Comparison of ENCODE assay signal across 8 cellular contexts in genomic region chr9:19049872-19050636, GRCh38. TPM values are rescaled to one million over a fixed set of nuclear protein-coding genes. Genes with fewer than 3 reads are reported as not detected.
A peak's percentile ranks its signal among the peaks of the same experiment; 100 is the strongest.
DNase-seq lines count a peak whose midpoint lies in the region; ATAC-seq and TF ChIP-seq lines count a peak whose summit lies in the region.

No MANE protein-coding gene starts in this region.

- H3K27ac Mint-ChIP-seq in CD14-positive monocyte (peak overlapping the region; percentile 92 to 97 (median 97)), HFFc6 (peak overlapping the region; percentile 97)

- peak overlapping the region; percentile 95 to 96 for H3K4me3 Mint-ChIP-seq in CD14-positive monocyte
- peak overlapping the region; percentile 93 for H3K4me3 Mint-ChIP-seq in HFFc6

- H3K27me3 Mint-ChIP-seq in CD14-positive monocyte (ENCODE audit: low read depth in 3 of 3) (peaks cover 0 to 2% (median 0%) of the 10 kb centered on the region in 3 donors), HFFc6 (ENCODE audit: insufficient read depth) (no peaks in the 10 kb centered on the region)

- H3K36me3 ChIP-seq in WERI-Rb-1 (peaks cover 6% of the 10 kb centered on the region; the same call in 1 of the 2 replicates), neuron (ENCODE audit: insufficient read depth, low read length) (peaks cover 10% of the 10 kb centered on the region)

- H3K36me3 Mint-ChIP-seq in CD14-positive monocyte: peaks cover 5 to 6% of the 10 kb centered on the region in 2 donors
- H3K36me3 Mint-ChIP-seq in HFFc6 (ENCODE audit: low read depth): peaks cover 16% of the 10 kb centered on the region

- peaks cover 12% of the 10 kb centered on the region for H3K4me1 ChIP-seq in neuron (ENCODE audit: insufficient read depth, low read length)

- peaks cover 37% of the 10 kb centered on the region for H3K4me1 Mint-ChIP-seq in CD14-positive monocyte
- H3K4me1 Mint-ChIP-seq in HFFc6 (ENCODE audit: low read depth): peaks cover 40% of the 10 kb centered on the region

- H3K27me3 ChIP-seq in WERI-Rb-1 (ENCODE audit: insufficient read depth, low read depth, severe bottlenecking): no peaks in the 10 kb centered on the region
- H3K27me3 ChIP-seq in neuron (ENCODE audit: insufficient read depth, low read length): no peaks in the 10 kb centered on the region

- intact Hi-C loops in CD14-positive monocyte (cut with micrococcal nuclease): loop anchor here in 1 of 2 donors (2.0 to 10.0 kb wide), 4 partner anchors 55 to 332 kb away; partner anchors contain the start of genes DENND4C, HAUS6 and RPS6

- H3K9me3 ChIP-seq in WERI-Rb-1 (ENCODE audit: severe bottlenecking) (no peaks in the 10 kb centered on the region), neuron (ENCODE audit: low read length) (no peaks in the 10 kb centered on the region)

- no peak for DNase-seq in CD14-positive monocyte (ENCODE audit: low spot score)
- DNase-seq in HFFc6: peak; percentile 38
- DNase-seq in WERI-Rb-1: no peak
- DNase-seq in fibroblast of the aortic adventitia (ENCODE audit: low read depth): peak; percentile 44
- DNase-seq in NOMO-1 treated with dmso at 0.1 percent for 144 hours (lab: John Stamatoyannopoulos, UW; ENCODE audit: unreplicated experiment): no peak
- DNase-seq in stimulated activated CD4-positive, alpha-beta T cell treated with anti-CD3 and anti-CD28 coated beads, Interleukin-15, amount 100 ng/mL, for 24 hours: no peak

- H2AFZ ChIP-seq in neuron (ENCODE audit: low read depth, low read length): peak overlapping the region; percentile 49

- TF ChIP-seq CTCF in CD14-positive monocyte (IDR thresholded peaks at IDR 0.05) (no peak), HFFc6 (IDR thresholded peaks at IDR 0.05) (no peak), WERI-Rb-1 (IDR thresholded peaks at IDR 0.05; ENCODE audit: low read depth, low read length) (no peak), fibroblast of the aortic adventitia (IDR thresholded peaks at IDR 0.05; ENCODE audit: insufficient read depth, low read length) (no peak)

- H3K27ac ChIP-seq in WERI-Rb-1: peak overlapping the region; percentile 82

- H3K9me3 Mint-ChIP-seq in CD14-positive monocyte (no peaks in the 10 kb centered on the region), HFFc6 (no peaks in the 10 kb centered on the region)

- ATAC-seq in GM21619 (IDR thresholded peaks at IDR 0.05; ENCODE audit: unreplicated experiment): no peak

- peak overlapping the region; percentile 69 for H3K4me3 ChIP-seq in WERI-Rb-1 (ENCODE audit: low read depth, low read length)
- H3K4me3 ChIP-seq in fibroblast of the aortic adventitia (ENCODE audit: low read depth, low read length): peak overlapping the region; percentile 95
- peak overlapping the region; percentile 83 for H3K4me3 ChIP-seq in neuron (ENCODE audit: low read length)

RNA-seq across cellular contexts. Expression of gene RRAGA, which starts 0.8 kb away (rescaled TPM):
- 100 to 1,000 TPM in 1 of 2 donors, 10 to 100 TPM in 1; 93.9 to 115 TPM for polyA plus RNA-seq in CD14-positive monocyte
- 100 to 1,000 TPM; 130 to 158 (median 148) TPM for total RNA-seq in HFFc6 (2021; fragmentation: NEBNext Ultra II Directional; extraction: Animal tissue kit (Norgen Biotek cat#: 25700))
- 48.9 and 62.5 TPM in 2 replicates for total RNA-seq in fibroblast of the aortic adventitia (ENCODE audit: low replicate concordance)

RNA-seq across cellular contexts. Expression of gene SAXO1, which starts 17.0 kb away (rescaled TPM):
- not detected for polyA plus RNA-seq in CD14-positive monocyte
- total RNA-seq in HFFc6 (2021; fragmentation: NEBNext Ultra II Directional; extraction: Animal tissue kit (Norgen Biotek cat#: 25700)): not detected
- total RNA-seq in fibroblast of the aortic adventitia (ENCODE audit: low replicate concordance): 0.08 and 0.18 TPM in 2 replicates

RNA-seq across cellular contexts. Expression of gene HAUS6, which starts 52.6 kb away (rescaled TPM):
- 1 to 10 TPM; 1.3 to 2.3 TPM for polyA plus RNA-seq in CD14-positive monocyte
- 10 to 100 TPM in 5 of 6 experiments, 1 to 10 TPM in 1; 9.2 to 15.4 (median 14.0) TPM for total RNA-seq in HFFc6 (2021; fragmentation: NEBNext Ultra II Directional; extraction: Animal tissue kit (Norgen Biotek cat#: 25700))
- total RNA-seq in fibroblast of the aortic adventitia (ENCODE audit: low replicate concordance): 15.3 and 26.8 TPM in 2 replicates

Comparison
In these comparisons a context has a peak if more than half of its experiments do, and no peak if none do; other contexts are left out.
1. DNase-seq: peak in HFFc6 (single experiment) and fibroblast of the aortic adventitia (single experiment); none in CD14-positive monocyte (single experiment), WERI-Rb-1 (single experiment), NOMO-1 treated with dmso at 0.1 percent for 144 hours (single experiment) and stimulated activated CD4-positive, alpha-beta T cell treated with anti-CD3 and anti-CD28 coated beads, Interleukin-15, amount 100 ng/mL, for 24 hours (single experiment).
2. Peak in every context shown above with its lines, with median percentiles within 50 percentile points of each other: H3K4me3 ChIP-seq.